10 cellular contexts compared by ENCODE assay signal in the genomic region with DNA sequence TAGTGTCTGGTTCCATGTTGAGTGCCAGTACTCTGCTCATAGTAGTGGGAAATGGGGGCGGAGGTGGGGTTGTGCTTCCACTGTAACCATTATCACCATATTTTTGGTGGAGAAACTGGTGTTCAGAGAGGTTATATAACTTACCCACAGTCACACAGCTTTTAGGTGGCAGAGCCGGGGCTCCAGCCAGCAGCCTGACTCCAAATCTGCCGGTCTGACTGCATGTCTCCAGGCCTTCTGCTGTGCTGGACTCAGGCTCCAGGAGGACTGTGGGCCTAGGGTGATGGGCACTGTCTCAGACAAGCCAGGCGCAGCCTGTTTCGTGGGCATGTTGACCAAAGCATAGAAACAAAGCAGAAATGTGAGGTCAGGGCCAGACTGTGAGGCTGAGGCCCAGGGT.
"Had no signal": no experiment of that assay in that cellular context is flagged by ENCODE, and none has a peak within 500 bp of the region (broad histone marks: within the 10 kb centered on the region; RNA-seq: fewer than 3 reads in every experiment).

No MANE protein-coding gene starts in this region.

- H3K4me2 ChIP-seq: GM23338, KMS-11 had no signal

- H3K27me3 Mint-ChIP-seq: IgD-negative memory B cell had no signal

- H3K4me3 ChIP-seq: GM23338, HAP-1 had no signal

- H3K9me3 ChIP-seq: HAP-1 had no signal

- H2AFZ ChIP-seq: GM23338 had no signal

- ATAC-seq: GM23338, HCT116 had no signal

- H3K9ac ChIP-seq: KMS-11 had no signal

- H3K36me3 ChIP-seq: HAP-1 had no signal

- H3K4me1 Mint-ChIP-seq: GM23338 had no signal

- H3K4me1 ChIP-seq: HAP-1 had no signal

- DNase-seq: H7, HFFc6, KBM-7 had no signal

- FAIRE-seq: HTR-8/SVneo had no signal

- H3K4me3 Mint-ChIP-seq: GM23338, HFFc6 had no signal

- H3K9me3 Mint-ChIP-seq: GM23338, HFFc6 had no signal

- H3K27ac ChIP-seq: HL-60, KMS-11 had no signal

- H3K27ac Mint-ChIP-seq: GM23338, HFFc6, IgD-negative memory B cell had no signal
